ENCODE assay signal across 13 cellular contexts in the genomic region with DNA sequence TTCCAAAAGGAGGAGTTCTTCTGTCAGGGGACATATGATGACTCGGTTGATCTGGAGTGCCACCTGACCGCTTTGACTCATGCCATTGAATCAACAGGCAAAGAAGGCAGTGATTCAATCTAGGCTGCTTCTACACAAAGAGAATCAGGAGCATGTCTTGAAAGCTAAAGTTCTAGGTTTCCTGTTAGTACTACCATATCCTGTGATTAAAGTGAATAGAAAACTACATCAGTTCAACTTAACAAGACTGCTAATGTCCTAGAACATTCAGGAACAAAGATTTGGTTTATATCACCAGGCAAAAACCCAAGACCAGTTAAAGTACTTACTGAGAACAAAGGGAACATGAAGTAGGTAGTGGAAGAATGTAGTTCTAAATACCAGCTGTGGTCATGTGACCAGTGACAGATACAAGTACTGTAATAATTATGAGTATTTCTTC.
DNase-seq lines count a peak whose midpoint lies in the region; ATAC-seq and TF ChIP-seq lines count a peak whose summit lies in the region.
"Had no signal": no experiment of that assay in that cellular context is flagged by ENCODE, and none has a peak within 500 bp of the region (broad histone marks: within the 10 kb centered on the region; RNA-seq: fewer than 3 reads in every experiment).

No MANE protein-coding gene starts in this region.

- no peak overlapping the region for H3K9ac ChIP-seq in adipocyte (ENCODE audit: low read length)

- DNase-seq in A172 (ENCODE audit: low spot score) (peak; percentile 31), EL (peak; percentile 33), adipocyte (ENCODE audit: low read depth) (peak; percentile 28), left ventricle myocardium superior (no peak), GM20000 (ENCODE audit: low spot score) (no peak), globus pallidus (ENCODE audit: low spot score) (no peak), middle frontal gyrus (ENCODE audit: extremely low spot score, low spot score) (no peak), hypothalamus (lab: John Stamatoyannopoulos, UW) (no peak)
- DNase-seq: activated CD4-positive, alpha-beta T cell treated with anti-CD3 and anti-CD28 coated beads for 1 hour; adrenal gland; CD4-positive, alpha-beta memory T cell; NCI-H510A; SHP77 treated with DMSO at 0.1 percent for 48 hours had no signal

- peak; percentile 39 for ATAC-seq in left ventricle myocardium superior

- intact Hi-C loops in left ventricle myocardium superior (cut with micrococcal nuclease), result no loop called here

- H3K9me3 ChIP-seq in adipocyte (ENCODE audit: control insufficient read depth, low read length), result no peaks in the 10 kb centered on the region
- H3K9me3 ChIP-seq: adrenal gland had no signal

- peaks cover 4% of the 10 kb centered on the region for H3K4me1 ChIP-seq in adipocyte (ENCODE audit: control insufficient read depth, insufficient read depth, low read length)
- H3K4me1 ChIP-seq: adrenal gland had no signal

- no peaks in the 10 kb centered on the region for H3K27me3 ChIP-seq in adipocyte (replicated peaks; ENCODE audit: control insufficient read depth, insufficient read depth, low read length)
- H3K27me3 ChIP-seq: adrenal gland had no signal

- TF ChIP-seq CTCF in GM20000 (IDR thresholded peaks at IDR 0.05; ENCODE audit: extremely low read depth, missing control alignments), result no peak

- no peak overlapping the region for H3K4me3 ChIP-seq in adipocyte (ENCODE audit: low read length)
- H3K4me3 ChIP-seq: adrenal gland had no signal

- no peaks in the 10 kb centered on the region for H3K36me3 ChIP-seq in adipocyte (ENCODE audit: control insufficient read depth, insufficient read depth, low read length, severe bottlenecking)
- H3K36me3 ChIP-seq: adrenal gland had no signal

Comparison
In these comparisons a context has a peak if more than half of its experiments do, and no peak if none do; other contexts are left out.
1. DNase-seq: peak in A172 (single experiment), EL (single experiment) and adipocyte (single experiment); none in left ventricle myocardium superior (single experiment), GM20000 (single experiment), globus pallidus (single experiment), middle frontal gyrus (single experiment) and hypothalamus (0 of 51).